In the genomic region with DNA sequence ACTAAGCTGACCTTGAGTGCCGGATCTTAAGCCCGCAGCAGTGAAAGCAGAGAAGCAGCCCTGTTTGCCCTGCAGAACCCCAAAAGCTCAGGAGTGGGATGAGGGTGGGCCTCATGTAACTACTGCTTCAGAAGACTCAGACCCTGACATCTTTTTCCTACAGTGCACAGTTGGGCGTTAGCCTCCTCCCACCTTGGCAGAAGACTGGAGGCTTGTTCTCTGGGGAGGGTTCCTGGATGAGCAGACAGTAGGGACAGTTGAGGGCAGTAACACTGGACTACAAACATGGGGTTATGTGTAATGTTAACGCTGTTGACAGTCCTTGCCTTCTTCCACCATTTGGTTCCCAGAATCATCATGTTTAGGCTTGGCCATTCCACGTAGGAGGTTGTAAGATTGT, we compare ENCODE assay signal across 31 cellular contexts.
"Had no signal": no experiment of that assay in that cellular context is flagged by ENCODE, and none has a peak within 500 bp of the region (broad histone marks: within the 10 kb centered on the region; RNA-seq: fewer than 3 reads in every experiment).

No MANE protein-coding gene starts in this region.

- H3K9me3 Mint-ChIP-seq: activated CD8-positive, alpha-beta T cell treated with anti-CD3 and anti-CD28 coated beads for 36 hours; activated naive CD4-positive, alpha-beta T cell treated with anti-CD3 and anti-CD28 coated beads, Interleukin-2, amount 50 U/mL, for 24 hours; activated T-cell treated with anti-CD3 and anti-CD28 coated beads, Interleukin-2, amount 50 U/mL, for 72 hours; activated T-helper 2 cell treated with anti-CD3 and anti-CD28 coated beads, Interferon-gamma antibody, Interleukin-2, Interleukin-4, amounts not matched to agents 10 μg/mL and 5 μg/mL and 100 μg/mL, durations not matched to agents 14 hours and 24 hours and 36 hours; brain had no signal

- DNase-seq: activated CD4-positive, alpha-beta T cell treated with anti-CD3 and anti-CD28 coated beads for 1 hour; activated CD4-positive, alpha-beta T cell treated with anti-CD3 and anti-CD28 coated beads for 48 hours; activated CD4-positive, CD25-positive, alpha-beta regulatory T cell; activated CD8-positive, alpha-beta T cell treated with anti-CD3 and anti-CD28 coated beads for 36 hours; activated gamma-delta T cell; activated naive CD4-positive, alpha-beta T cell treated with Interleukin-2 at 50 U/mL for 16 hours; activated T-cell treated with anti-CD3 and anti-CD28 coated beads, Interleukin-2, amount 50 U/mL, for 1 hour; activated T-cell treated with anti-CD3 and anti-CD28 coated beads, Interleukin-2, amount 50 U/mL, for 72 hours; anterior cingulate cortex; central memory CD4-positive, alpha-beta T cell; NCI-H1092 treated with DMSO at 0.1 percent for 48 hours; NCI-H1417; NCI-H146; NCI-H187; NCI-H2029 treated with DMSO at 0.1 percent for 48 hours; NCI-H2107; NCI-H2171; NCI-H510A; NCI-H526; NCI-H748 treated with DMSO at 0.1 percent for 48 hours; NK-92 treated with Interleukin-12 subunit alpha and Interleukin-12 subunit beta, amount 100 ng/mL, for 24 hours; PC-3; Peyer's patch; Right ventricle myocardium superior; SW 1271; T-helper 1 cell; T1000; WERI-Rb-1 had no signal

- H3K9me3 ChIP-seq: Peyer's patch had no signal

- ATAC-seq: activated CD8-positive, alpha-beta T cell treated with anti-CD3 and anti-CD28 coated beads for 36 hours; activated T-cell treated with anti-CD3 and anti-CD28 coated beads, Interleukin-2, amount 50 U/mL, for 72 hours; PC-3 had no signal

- H3K27me3 Mint-ChIP-seq: activated CD8-positive, alpha-beta T cell treated with anti-CD3 and anti-CD28 coated beads for 36 hours; activated naive CD4-positive, alpha-beta T cell treated with anti-CD3 and anti-CD28 coated beads, Interleukin-2, amount 50 U/mL, for 24 hours; brain had no signal

- H3K4me3 Mint-ChIP-seq: activated CD8-positive, alpha-beta T cell treated with anti-CD3 and anti-CD28 coated beads for 36 hours; activated naive CD4-positive, alpha-beta T cell treated with anti-CD3 and anti-CD28 coated beads, Interleukin-2, amount 50 U/mL, for 24 hours; activated T-cell treated with anti-CD3 and anti-CD28 coated beads, Interleukin-2, amount 50 U/mL, for 72 hours had no signal

- H3K27ac Mint-ChIP-seq: activated CD8-positive, alpha-beta T cell treated with anti-CD3 and anti-CD28 coated beads for 36 hours had no signal
